In the genomic region with DNA sequence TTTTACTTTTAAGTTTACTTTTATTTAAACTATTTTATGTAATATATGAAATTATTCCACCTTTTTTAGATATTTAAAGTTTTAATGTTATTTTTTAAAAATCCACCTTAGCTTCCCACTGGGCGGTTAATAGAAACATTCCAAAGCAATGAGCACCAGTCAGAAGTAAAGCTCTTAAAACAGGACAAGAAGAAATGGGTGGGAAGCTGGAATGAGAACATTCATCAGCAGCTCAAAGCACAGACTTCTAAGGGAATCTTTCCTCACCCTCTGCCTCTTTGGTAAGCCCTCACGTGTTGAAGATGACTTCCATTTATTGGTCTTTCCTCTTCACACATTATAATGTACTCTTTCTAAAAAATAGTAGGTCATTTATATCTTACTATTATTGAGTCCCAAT, we compare ENCODE assay signal across 23 cellular contexts. TPM values are rescaled to one million over a fixed set of nuclear protein-coding genes. Genes with fewer than 3 reads are reported as not detected.
DNase-seq lines count a peak whose midpoint lies in the region; ATAC-seq and TF ChIP-seq lines count a peak whose summit lies in the region.
"Had no signal": no experiment of that assay in that cellular context is flagged by ENCODE, and none has a peak within 500 bp of the region (broad histone marks: within the 10 kb centered on the region; RNA-seq: fewer than 3 reads in every experiment).

No MANE protein-coding gene starts in this region.

- no peaks in the 10 kb centered on the region for H3K36me3 ChIP-seq in PC-3 (ENCODE audit: low read depth, low read length)
- H3K36me3 ChIP-seq: suprapubic skin had no signal

- TF ChIP-seq CTCF in PC-3 (conservative IDR thresholded peaks at IDR 0.05; ENCODE audit: low read depth, low read length) (no peak), fibroblast of the aortic adventitia (IDR thresholded peaks at IDR 0.05; ENCODE audit: insufficient read depth, low read length) (no peak)

- peak; percentile 59 for DNase-seq in ELR (ENCODE audit: low read depth)
- DNase-seq in PC-3 = no peak
- DNase-seq in fibroblast of the aortic adventitia (ENCODE audit: low read depth) = peak; percentile 45
- DNase-seq in skeletal muscle cell (ENCODE audit: low read depth) = peak; percentile 63
- no peak for DNase-seq in RKO (ENCODE audit: low spot score)
- DNase-seq: activated effector memory CD4-positive, alpha-beta T cell treated with Interleukin-2 at 50 U/mL for 16 hours; DMS79; effector CD8-positive, alpha-beta T cell; foreskin melanocyte; NCI-H1930; NCI-H82; retina; stimulated activated CD4-positive, alpha-beta T cell treated with anti-CD3 and anti-CD28 coated beads, Interleukin-2, amount 100 ng/mL, for 24 hours had no signal

- no peak overlapping the region for H3K9ac ChIP-seq in PC-3 (ENCODE audit: low read length)

- intact Hi-C loops in PC-3 (cut with micrococcal nuclease) = loop anchor here (5.0 kb wide), 3 partner anchors 96 to 509 kb away; no protein-coding TSS in a partner anchor

- H3K4me3 ChIP-seq in PC-3 (ENCODE audit: low read length) (no peak overlapping the region), fibroblast of the aortic adventitia (ENCODE audit: low read depth, low read length) (no peak overlapping the region), skeletal muscle cell (ENCODE audit: low read depth, low read length) (no peak overlapping the region)
- H3K4me3 ChIP-seq: GM12878, GM23338, suprapubic skin had no signal

- H4K20me1 ChIP-seq in PC-3 (ENCODE audit: low read length) = no peaks in the 10 kb centered on the region

- no peaks in the 10 kb centered on the region for H3K9me3 ChIP-seq in PC-3 (ENCODE audit: low read length)
- H3K9me3 ChIP-seq: suprapubic skin had no signal

- H3F3A ChIP-seq in PC-3 (ENCODE audit: low read length, unreplicated experiment) = no peaks in the 10 kb centered on the region

- no peak overlapping the region for H3K4me2 ChIP-seq in PC-3 (ENCODE audit: low read length)
- H3K4me2 ChIP-seq: GM23338 had no signal

- POLR2A ChIA-PET in PC-3 (lab: Charles Lee; ENCODE audit: unreplicated experiment) = no interaction called here

- CTCF ChIA-PET in PC-3 (lab: Charles Lee) = no interaction called here

- 0 out of 2 replicates have a peak, but pooled peaks cover 4% of the 10 kb centered on the region for H3K4me1 ChIP-seq in PC-3 (ENCODE audit: insufficient read depth, low read length)

- no peak overlapping the region for H2AFZ ChIP-seq in PC-3 (ENCODE audit: low read length)

- H3K79me2 ChIP-seq in PC-3 (ENCODE audit: low read length) = no peaks in the 10 kb centered on the region

- H3K27ac ChIP-seq in PC-3 (ENCODE audit: low read length) = no peak overlapping the region
- H3K27ac ChIP-seq: C4-2B, RWPE1, suprapubic skin had no signal

- BruUV-seq in PC-3 (replicated peaks; lab: Mats Ljungman, UMichigan) = no TSS peak

- H3K27me3 ChIP-seq in PC-3 (ENCODE audit: low read length) = no peaks in the 10 kb centered on the region
- H3K27me3 ChIP-seq: suprapubic skin had no signal

- peak; percentile 36 for ATAC-seq in PC-3
- ATAC-seq in HG03469 (IDR thresholded peaks at IDR 0.05; ENCODE audit: unreplicated experiment) = no peak
- no peak for ATAC-seq in GM19324 (IDR thresholded peaks at IDR 0.05; ENCODE audit: low FRiP score, unreplicated experiment)
- ATAC-seq: GM12878; GM23338; natural killer cell treated with Interleukin-12 subunit alpha and Interleukin-12 subunit beta and Interleukin-15 and Interleukin-18, amount 100 ng/mL, for 72 hours; WTC11 had no signal

- H3K9me2 ChIP-seq in PC-3 (replicated peaks; ENCODE audit: low read length) = no peaks in the 10 kb centered on the region

RNA-seq across cellular contexts. Expression of a gene that starts 3.1 kb away (rescaled TPM):
- 0.11 TPM in 1 of 2 replicates, not detected in the other for total RNA-seq in PC-3 (2014; rRNA removed)
- 0.18 TPM in 1 of 2 replicates, not detected in the other for total RNA-seq in fibroblast of the aortic adventitia (ENCODE audit: low replicate concordance)
- total RNA-seq: GM12878; natural killer cell treated with Interleukin-12 subunit alpha and Interleukin-12 subunit beta and Interleukin-15 and Interleukin-18, amount 100 ng/mL, for 72 hours; T-helper 1 cell treated with Interleukin-12 subunit alpha and Interleukin-12 subunit beta and Interleukin-4 antibody, amounts not matched to agents 30 ng/mL and 1 ng/mL, for 36 hours had no signal

Comparison
In these comparisons a context has a peak if more than half of its experiments do, and no peak if none do; other contexts are left out.
1. DNase-seq: peak in ELR (single experiment), fibroblast of the aortic adventitia (single experiment) and skeletal muscle cell (single experiment); none in PC-3 (single experiment) and RKO (single experiment).